In genomic region chr18:46559296-46559695, GRCh38 we compare ENCODE assay signal across 24 cellular contexts.
"Had no signal": no experiment of that assay in that cellular context is flagged by ENCODE, and none has a peak within 500 bp of the region (broad histone marks: within the 10 kb centered on the region; RNA-seq: fewer than 3 reads in every experiment).

No MANE protein-coding gene starts in this region.

- DNase-seq: colonic mucosa; cortex of kidney; dermis blood vessel endothelial cell; dorsolateral prefrontal cortex; effector CD4-positive, alpha-beta T cell; effector CD8-positive, alpha-beta T cell; effector memory CD4-positive, alpha-beta T cell; effector memory CD8-positive, alpha-beta T cell; endodermal cell; erythroblast; esophagus squamous epithelium; foreskin fibroblast; foreskin keratinocyte; foreskin melanocyte; gastrocnemius medialis; glutamatergic neuron; head of caudate nucleus; heart left ventricle; heart right ventricle had no signal

- H3K27ac Mint-ChIP-seq: dendritic cell treated with granulocyte-macrophage colony-stimulating factor and Interleukin-4, amounts not matched to agents 40 ng/mL and 50 ng/mL, for 4 days; effector memory CD8-positive, alpha-beta T cell; endodermal cell had no signal

- H3K36me3 ChIP-seq: colonic mucosa, esophagus muscularis mucosa, esophagus squamous epithelium, gastrocnemius medialis, gastroesophageal sphincter, heart left ventricle, heart right ventricle had no signal

- H3K27me3 Mint-ChIP-seq: dendritic cell treated with granulocyte-macrophage colony-stimulating factor and Interleukin-4, amounts not matched to agents 40 ng/mL and 50 ng/mL, for 4 days had no signal

- H3K4me1 ChIP-seq: colonic mucosa, esophagus muscularis mucosa, esophagus squamous epithelium, foreskin keratinocyte, gastrocnemius medialis, gastroesophageal sphincter, heart left ventricle, heart right ventricle had no signal

- H3K4me3 ChIP-seq: colonic mucosa, dorsolateral prefrontal cortex, esophagus muscularis mucosa, esophagus squamous epithelium, gastrocnemius medialis, gastroesophageal sphincter, heart left ventricle, heart right ventricle had no signal

- ATAC-seq: effector memory CD8-positive, alpha-beta T cell; esophagus mucosa; foreskin keratinocyte; gastrocnemius medialis; gastroesophageal sphincter; heart left ventricle; heart right ventricle had no signal

- H3K27me3 ChIP-seq: colonic mucosa, dorsolateral prefrontal cortex, foreskin keratinocyte, gastrocnemius medialis, heart left ventricle, heart right ventricle had no signal

- H3K9me3 Mint-ChIP-seq: dendritic cell treated with granulocyte-macrophage colony-stimulating factor and Interleukin-4, amounts not matched to agents 40 ng/mL and 50 ng/mL, for 4 days; effector memory CD8-positive, alpha-beta T cell; endodermal cell had no signal

- H3K9me3 ChIP-seq: colonic mucosa, esophagus muscularis mucosa, esophagus squamous epithelium, gastrocnemius medialis, gastroesophageal sphincter, heart left ventricle, heart right ventricle had no signal

- H3K4me3 Mint-ChIP-seq: dendritic cell treated with granulocyte-macrophage colony-stimulating factor and Interleukin-4, amounts not matched to agents 40 ng/mL and 50 ng/mL, for 4 days; effector memory CD8-positive, alpha-beta T cell; endodermal cell had no signal

- H3K27ac ChIP-seq: colonic mucosa, dorsolateral prefrontal cortex, epithelial cell of prostate, esophagus muscularis mucosa, esophagus squamous epithelium, foreskin keratinocyte, gastrocnemius medialis, gastroesophageal sphincter, heart left ventricle, heart right ventricle had no signal
